ENCODE assay signal across 9 cellular contexts in genomic region chr17:77454560-77455095, GRCh38.
DNase-seq lines count a peak whose midpoint lies in the region; ATAC-seq, FAIRE-seq and TF ChIP-seq lines count a peak whose summit lies in the region.
"Had no signal": no experiment of that assay in that cellular context is flagged by ENCODE, and none has a peak within 500 bp of the region (broad histone marks: within the 10 kb centered on the region; RNA-seq: fewer than 3 reads in every experiment).

No MANE protein-coding gene starts in this region.

- no peak for FAIRE-seq in astrocyte (lab: Jason Lieb, UNC)

- H3K4me1 Mint-ChIP-seq in astrocyte (ENCODE audit: low read depth, unreplicated experiment) = peaks cover 39% of the 10 kb centered on the region
- peaks cover 76% of the 10 kb centered on the region for H3K4me1 Mint-ChIP-seq in mesothelial cell of epicardium

- H4K20me1 ChIP-seq in astrocyte (ENCODE audit: insufficient read depth, low read length) = peaks cover 98% of the 10 kb centered on the region

- WGBS in heart right ventricle, 2 donors = 61 to 67% methylated on average over 17 of the region's 17 CpGs
- WGBS in upper lobe of left lung, 2 donors = 45 to 55% methylated on average over 9 to 17 of the region's 17 CpGs

- DNase-seq in heart right ventricle = peak in 1 of 2 donors; percentile 28
- no peak for DNase-seq in Right ventricle myocardium inferior (ENCODE audit: missing footprints)
- DNase-seq in astrocyte (ENCODE audit: low read depth) = no peak
- DNase-seq in mesothelial cell of epicardium (ENCODE audit: low spot score in 2 of 2, unreplicated experiment in 2 of 2) = no peak
- peak in 1 of 2 donors; percentile 63 for DNase-seq in upper lobe of left lung
- DNase-seq in CD1c-positive myeloid dendritic cell (ENCODE audit: extremely low spot score) = no peak
- no peak for DNase-seq in dermis blood vessel endothelial cell

- H3K79me2 ChIP-seq in astrocyte (ENCODE audit: insufficient read depth, low read length) = peaks cover 92% of the 10 kb centered on the region

- peak overlapping the region; percentile 69 for H3K4me2 ChIP-seq in astrocyte (ENCODE audit: low read length)

- H3K36me3 Mint-ChIP-seq in astrocyte (ENCODE audit: low read depth, unreplicated experiment) (peaks cover 5% of the 10 kb centered on the region), mesothelial cell of epicardium (no peaks in the 10 kb centered on the region)

- no peak overlapping the region for H2AFZ ChIP-seq in astrocyte (ENCODE audit: low read depth, low read length)

- TF ChIP-seq POLR2A in upper lobe of left lung (IDR thresholded peaks at IDR 0.05) = no peak

- TF ChIP-seq EP300 in upper lobe of left lung (IDR thresholded peaks at IDR 0.05) = no peak

- TF ChIP-seq CTCF in heart right ventricle (IDR thresholded peaks at IDR 0.05) = no peak
- no peak for TF ChIP-seq CTCF in astrocyte (IDR thresholded peaks at IDR 0.05; ENCODE audit: insufficient read depth, low read depth, low read length)
- no peak for TF ChIP-seq CTCF in mesothelial cell of epicardium (IDR thresholded peaks at IDR 0.05; ENCODE audit: unreplicated experiment)
- no peak for TF ChIP-seq CTCF in upper lobe of left lung (IDR thresholded peaks at IDR 0.05)

- H3K4me3 ChIP-seq in heart right ventricle (peak overlapping the region in 8 of 10 donors; percentile 1 to 76 (median 18)), astrocyte (ENCODE audit: insufficient read depth, low read depth, low read length) (no peak overlapping the region), upper lobe of left lung (peak overlapping the region in 3 of 4 donors; percentile 31 to 57 (median 44))

- H3K9ac ChIP-seq in astrocyte (ENCODE audit: low read length) = peak overlapping the region; percentile 76

- H3K4me1 ChIP-seq in heart right ventricle (peaks cover 39 to 99% (median 85%) of the 10 kb centered on the region in 9 donors), astrocyte (ENCODE audit: insufficient read depth, low read length) (peaks cover 72% of the 10 kb centered on the region), upper lobe of left lung (peaks cover 66 to 89% (median 73%) of the 10 kb centered on the region in 4 donors)

- H3K4me3 Mint-ChIP-seq in astrocyte (ENCODE audit: unreplicated experiment) (peak overlapping the region; percentile 35), mesothelial cell of epicardium (peak overlapping the region; percentile 48)

- no peaks in the 10 kb centered on the region for H3K9me3 ChIP-seq in heart right ventricle
- H3K9me3 ChIP-seq in astrocyte (ENCODE audit: insufficient read depth, low read depth, low read length) = no peaks in the 10 kb centered on the region
- H3K9me3 ChIP-seq in upper lobe of left lung = no peaks in the 10 kb centered on the region
- H3K9me3 ChIP-seq: left lung had no signal

- H3K27ac Mint-ChIP-seq in astrocyte (ENCODE audit: unreplicated experiment) (no peak overlapping the region), mesothelial cell of epicardium (peak overlapping the region; percentile 84)

- ATAC-seq in heart right ventricle (no peak), Right ventricle myocardium inferior (no peak), upper lobe of left lung (ENCODE audit: low FRiP score in 2 of 2) (no peak), HG03175 (IDR thresholded peaks at IDR 0.05; ENCODE audit: unreplicated experiment) (no peak)
- ATAC-seq: left lung had no signal

- H3K27ac ChIP-seq in heart right ventricle = peak overlapping the region in 8 of 10 donors; percentile 17 to 94 (median 60)
- peak overlapping the region; percentile 88 for H3K27ac ChIP-seq in astrocyte (ENCODE audit: low read depth, low read length)
- H3K27ac ChIP-seq in upper lobe of left lung = peak overlapping the region; percentile 46 to 85 (median 82)

- H3K9me3 Mint-ChIP-seq in astrocyte (ENCODE audit: unreplicated experiment) (no peaks in the 10 kb centered on the region), mesothelial cell of epicardium (no peaks in the 10 kb centered on the region)

- H3K27me3 Mint-ChIP-seq in astrocyte (ENCODE audit: low read depth, unreplicated experiment) (no peaks in the 10 kb centered on the region), mesothelial cell of epicardium (ENCODE audit: low read depth) (no peaks in the 10 kb centered on the region)

- H3K27me3 ChIP-seq in heart right ventricle = no peaks in the 10 kb centered on the region
- no peaks in the 10 kb centered on the region for H3K27me3 ChIP-seq in astrocyte (ENCODE audit: insufficient read depth, low read length)
- H3K27me3 ChIP-seq in upper lobe of left lung = no peaks in the 10 kb centered on the region
- H3K27me3 ChIP-seq: left lung had no signal

- intact Hi-C loops in heart right ventricle (cut with DNase I) (no loop called here), Right ventricle myocardium inferior (cut with DNase I) (no loop called here)

- H3K36me3 ChIP-seq in heart right ventricle (peaks cover 0 to 4% (median 0%) of the 10 kb centered on the region in 9 donors), astrocyte (ENCODE audit: insufficient read depth, low read length) (no peaks in the 10 kb centered on the region), upper lobe of left lung (no peaks in the 10 kb centered on the region)
- H3K36me3 ChIP-seq: left lung had no signal
